In genomic region chr5:35180046-35180445, GRCh38 we compare ENCODE assay signal across 26 cellular contexts. TPM values are rescaled to one million over a fixed set of nuclear protein-coding genes. Genes with fewer than 3 reads are reported as not detected.
"Had no signal": no experiment of that assay in that cellular context is flagged by ENCODE, and none has a peak within 500 bp of the region (broad histone marks: within the 10 kb centered on the region; RNA-seq: fewer than 3 reads in every experiment).

No MANE protein-coding gene starts in this region.

- DNase-seq: naive thymus-derived CD4-positive, alpha-beta T cell; natural killer cell; occipital lobe; ovary; posterior cingulate gyrus; right cardiac atrium; right lobe of liver; sigmoid colon; small intestine; stimulated activated CD4-positive, alpha-beta T cell treated with anti-CD3 and anti-CD28 coated beads, Interleukin-15, amount 100 ng/mL, for 24 hours; stimulated activated CD4-positive, alpha-beta T cell treated with anti-CD3 and anti-CD28 coated beads, Interleukin-2, amount 100 ng/mL, for 24 hours; stimulated activated CD4-positive, alpha-beta T cell treated with anti-CD3 and anti-CD28 coated beads, Interleukin-2, amount 100 ng/mL, for 48 hours; stimulated activated CD4-positive, alpha-beta T cell treated with anti-CD3 and anti-CD28 coated beads, Interleukin-4, amount 100 ng/mL, for 24 hours; stimulated activated naive B cell treated with anti-CD40 and anti-IgM and Interleukin-4, amounts not matched to agents 10 μg/mL and 1 μg/mL and 100 μg/mL, for 72 hours; stimulated activated naive CD4-positive, alpha-beta T cell treated with Interleukin-2 at 50 U/mL for 16 hours; stomach; thyroid gland; trophoblast cell; upper lobe of left lung had no signal

- H3K27me3 ChIP-seq: neural progenitor cell, ovary, right lobe of liver, sigmoid colon, stomach, thyroid gland, tibial nerve, upper lobe of left lung, vagina had no signal

- H3K36me3 ChIP-seq: neural progenitor cell, ovary, right lobe of liver, sigmoid colon, stomach, thoracic aorta, thyroid gland, tibial nerve, upper lobe of left lung, vagina had no signal

- H3K4me3 ChIP-seq: neural progenitor cell, ovary, right lobe of liver, sigmoid colon, stomach, thoracic aorta, thyroid gland, tibial nerve, upper lobe of left lung, vagina had no signal

- H3K27ac ChIP-seq: neural progenitor cell, ovary, parathyroid adenoma, right lobe of liver, sigmoid colon, stomach, thoracic aorta, thyroid gland, tibial nerve, upper lobe of left lung, vagina had no signal

- H3K4me1 ChIP-seq: neural progenitor cell, sigmoid colon, tibial nerve, vagina had no signal

- ATAC-seq: naive thymus-derived CD4-positive, alpha-beta T cell; natural killer cell; right cardiac atrium; right lobe of liver; stimulated activated effector memory CD8-positive, alpha-beta T cell treated with anti-CD3 and anti-CD28 coated beads, Interleukin-12 subunit alpha, Interleukin-12 subunit beta, amount 100 ng/mL, for 72 hours; stimulated activated naive B cell treated with anti-CD40 and anti-IgM and Interleukin-4, amounts not matched to agents 10 μg/mL and 1 μg/mL and 100 μg/mL, for 72 hours had no signal

- H3K9me3 ChIP-seq: ovary, right lobe of liver, sigmoid colon, stomach, thoracic aorta, thyroid gland, tibial nerve, upper lobe of left lung, vagina had no signal

RNA-seq across cellular contexts. Expression of gene PRLR, which starts 50.2 kb away (rescaled TPM):
- total RNA-seq: pulmonary artery endothelial cell had no signal
- polyA plus RNA-seq: naive thymus-derived CD4-positive, alpha-beta T cell had no signal
